Comparison of ENCODE assay signal across 9 cellular contexts in genomic region chr10:29470355-29470705, GRCh38.
DNase-seq lines count a peak whose midpoint lies in the region; ATAC-seq and TF ChIP-seq lines count a peak whose summit lies in the region.
"Had no signal": no experiment of that assay in that cellular context is flagged by ENCODE, and none has a peak within 500 bp of the region (broad histone marks: within the 10 kb centered on the region; RNA-seq: fewer than 3 reads in every experiment).

No MANE protein-coding gene starts in this region.

- no peak overlapping the region for H3K4me3 ChIP-seq in WERI-Rb-1 (ENCODE audit: low read depth, low read length)
- no peak overlapping the region for H3K4me3 ChIP-seq in right cardiac atrium (ENCODE audit: low read length)
- H3K4me3 ChIP-seq in thoracic aorta: no peak overlapping the region

- H3K9me3 ChIP-seq in WERI-Rb-1 (ENCODE audit: severe bottlenecking) (no peaks in the 10 kb centered on the region), right cardiac atrium (ENCODE audit: control insufficient read depth, low read length) (no peaks in the 10 kb centered on the region), thoracic aorta (no peaks in the 10 kb centered on the region)

- no peaks in the 10 kb centered on the region for H3K4me1 ChIP-seq in right cardiac atrium (ENCODE audit: control insufficient read depth, insufficient read depth, low read length)
- peaks cover 9 to 55% of the 10 kb centered on the region in 2 donors for H3K4me1 ChIP-seq in thoracic aorta (ENCODE audit: control insufficient read depth in 1 of 2, low read depth in 2 of 2)

- ATAC-seq in right cardiac atrium: peak; percentile 28 to 41
- ATAC-seq in thoracic aorta (ENCODE audit: insufficient number of reproducible peaks, low FRiP score, low read depth): no peak
- no peak for ATAC-seq in GM18858 (IDR thresholded peaks at IDR 0.05; ENCODE audit: unreplicated experiment)

- intact Hi-C loops in right cardiac atrium (cut with DNase I): no loop called here

- DNase-seq in activated T-cell treated with anti-CD3 and anti-CD28 coated beads, Interleukin-2, amount 50 U/mL, for 48 hours: peak; percentile 52 to 56
- no peak for DNase-seq in activated T-cell treated with anti-CD3 and anti-CD28 coated beads for 4 hours
- DNase-seq in WERI-Rb-1: peak; percentile 63
- DNase-seq in right cardiac atrium: peak; percentile 50 to 78 (median 77)
- DNase-seq in thoracic aorta (ENCODE audit: low spot score): no peak
- DNase-seq in central memory CD4-positive, alpha-beta T cell: no peak
- DNase-seq in NCI-H1436 (lab: John Stamatoyannopoulos, UW): no peak
- DNase-seq: NCI-H226 had no signal

- H3K27ac ChIP-seq in WERI-Rb-1 (no peak overlapping the region), right cardiac atrium (ENCODE audit: low read length) (no peak overlapping the region), thoracic aorta (peak overlapping the region; percentile 46 to 69)

- no peaks in the 10 kb centered on the region for H3K27me3 ChIP-seq in WERI-Rb-1 (ENCODE audit: insufficient read depth, low read depth, severe bottlenecking)
- no peaks in the 10 kb centered on the region for H3K27me3 ChIP-seq in right cardiac atrium (ENCODE audit: control insufficient read depth, insufficient read depth)
- H3K27me3 ChIP-seq in thoracic aorta (replicated peaks; ENCODE audit: insufficient read depth): no peaks in the 10 kb centered on the region

- peak; percentile 74 for TF ChIP-seq CTCF in WERI-Rb-1 (IDR thresholded peaks at IDR 0.05; ENCODE audit: low read depth, low read length)
- peak; percentile 48 for TF ChIP-seq CTCF in thoracic aorta (IDR thresholded peaks at IDR 0.05)

- 51% methylated on average over 16 of the region's 16 CpGs for WGBS in right cardiac atrium

- H3K36me3 ChIP-seq in WERI-Rb-1: no peaks in the 10 kb centered on the region
- H3K36me3 ChIP-seq in thoracic aorta: peaks cover 66% of the 10 kb centered on the region

Comparison
In these comparisons a context has a peak if more than half of its experiments do, and no peak if none do; other contexts are left out.
1. DNase-seq: peak in activated T-cell treated with anti-CD3 and anti-CD28 coated beads, Interleukin-2, amount 50 U/mL, for 48 hours (2 of 2), WERI-Rb-1 (single experiment) and right cardiac atrium (3 of 3); none in activated T-cell treated with anti-CD3 and anti-CD28 coated beads for 4 hours (single experiment), thoracic aorta (single experiment), central memory CD4-positive, alpha-beta T cell (single experiment) and NCI-H1436 (single experiment).
2. H3K27ac ChIP-seq: peak in thoracic aorta (2 of 2); none in WERI-Rb-1 (single experiment) and right cardiac atrium (single experiment).
3. ATAC-seq: peak in right cardiac atrium (2 of 2); none in thoracic aorta (single experiment) and GM18858 (single experiment).